19 cellular contexts compared by ENCODE assay signal in genomic region chr4:82758701-82759685, GRCh38. TPM values are rescaled to one million over a fixed set of nuclear protein-coding genes. Genes with fewer than 3 reads are reported as not detected.
DNase-seq lines count a peak whose midpoint lies in the region; ATAC-seq and TF ChIP-seq lines count a peak whose summit lies in the region.
"Had no signal": no experiment of that assay in that cellular context is flagged by ENCODE, and none has a peak within 500 bp of the region (broad histone marks: within the 10 kb centered on the region; RNA-seq: fewer than 3 reads in every experiment).

No MANE protein-coding gene starts in this region.

- H3K4me1 ChIP-seq in left ventricle myocardium inferior (peaks cover 8% of the 10 kb centered on the region), neural progenitor cell (peaks cover 9% of the 10 kb centered on the region)
- H3K4me1 ChIP-seq: left lung had no signal

- no peaks in the 10 kb centered on the region for H3F3A ChIP-seq in neural progenitor cell (ENCODE audit: low read depth)

- H3K27me3 Mint-ChIP-seq in neural progenitor cell (ENCODE audit: insufficient read depth, low read depth): peaks cover 14% of the 10 kb centered on the region
- H3K27me3 Mint-ChIP-seq: activated naive CD8-positive, alpha-beta T cell had no signal

- H3K9me3 ChIP-seq in left ventricle myocardium inferior (replicated peaks) (no peaks in the 10 kb centered on the region), neural progenitor cell (ENCODE audit: low read depth) (no peaks in the 10 kb centered on the region)
- H3K9me3 ChIP-seq: left lung had no signal

- peaks cover 33% of the 10 kb centered on the region for H4K20me1 ChIP-seq in neural progenitor cell (ENCODE audit: low read depth)

- no peaks in the 10 kb centered on the region for H3K36me3 ChIP-seq in left ventricle myocardium inferior
- H3K36me3 ChIP-seq in neural progenitor cell: no peaks in the 10 kb centered on the region
- H3K36me3 ChIP-seq: left lung had no signal

- no peaks in the 10 kb centered on the region for H3K79me2 ChIP-seq in neural progenitor cell (ENCODE audit: low read depth)

- H2AFZ ChIP-seq in neural progenitor cell (replicated peaks): no peak overlapping the region

- no peaks in the 10 kb centered on the region for H3K36me3 Mint-ChIP-seq in neural progenitor cell
- H3K36me3 Mint-ChIP-seq: activated naive CD8-positive, alpha-beta T cell; mesothelial cell of epicardium had no signal

- no peak for TF ChIP-seq CTCF in left ventricle myocardium inferior (IDR thresholded peaks at IDR 0.05; ENCODE audit: borderline replicate concordance)
- TF ChIP-seq CTCF in neural progenitor cell (IDR thresholded peaks at IDR 0.05): no peak

- H3K4me3 Mint-ChIP-seq in neural progenitor cell: no peak overlapping the region
- H3K4me3 Mint-ChIP-seq: activated naive CD8-positive, alpha-beta T cell; activated T-helper 17 cell treated with anti-CD3 and anti-CD28 coated beads, Interleukin-2, amount 50 U/mL, for 72 hours; H9; mesothelial cell of epicardium had no signal

- DNase-seq in cardiac septum (ENCODE audit: low spot score): peak; percentile 68
- DNase-seq in left ventricle myocardium inferior: no peak
- peak; percentile 42 to 50 for DNase-seq in hippocampal formation (lab: John Stamatoyannopoulos, UW)
- no peak for DNase-seq in neural progenitor cell (ENCODE audit: low spot score)
- peak; percentile 58 for DNase-seq in superior temporal gyrus (ENCODE audit: extremely low spot score)
- DNase-seq in activated naive CD4-positive, alpha-beta T cell treated with anti-CD3 and anti-CD28 coated beads, Interleukin-2, amount 50 U/mL, for 16 hours: no peak
- no peak for DNase-seq in NCI-H748 treated with DMSO at 0.1 percent for 48 hours (lab: John Stamatoyannopoulos, UW)
- DNase-seq: activated CD8-positive, alpha-beta memory T cell treated with anti-CD3 and anti-CD28 coated beads, Interleukin-2, amount 50 U/mL, for 4 hours; H9; left lung; NCI-H1694; NCI-H82; Right ventricle myocardium superior had no signal

- H3K9me3 Mint-ChIP-seq in neural progenitor cell: peaks cover 6% of the 10 kb centered on the region
- H3K9me3 Mint-ChIP-seq: activated T-helper 17 cell treated with anti-CD3 and anti-CD28 coated beads, Interleukin-2, amount 50 U/mL, for 72 hours; mesothelial cell of epicardium had no signal

- H3K4me3 ChIP-seq in left ventricle myocardium inferior (no peak overlapping the region), neural progenitor cell (no peak overlapping the region)
- H3K4me3 ChIP-seq: left lung, skin epidermis had no signal

- H3K4me2 ChIP-seq in neural progenitor cell: no peak overlapping the region

- no peak overlapping the region for H3K9ac ChIP-seq in neural progenitor cell

- intact Hi-C loops in cardiac septum (cut with DNase I): no loop called here
- intact Hi-C loops in left ventricle myocardium inferior (cut with micrococcal nuclease): no loop called here

- H3K27ac ChIP-seq in left ventricle myocardium inferior (replicated peaks) (no peak overlapping the region), neural progenitor cell (no peak overlapping the region)
- H3K27ac ChIP-seq: 22Rv1, left lung, skin epidermis had no signal

- H3K27me3 ChIP-seq in left ventricle myocardium inferior (ENCODE audit: low read depth) (peaks cover 35% of the 10 kb centered on the region), neural progenitor cell (peaks cover 3% of the 10 kb centered on the region)

- peaks cover 28% of the 10 kb centered on the region for H3K4me1 Mint-ChIP-seq in neural progenitor cell
- H3K4me1 Mint-ChIP-seq: activated T-helper 17 cell treated with anti-CD3 and anti-CD28 coated beads, Interleukin-2, amount 50 U/mL, for 72 hours had no signal

- H3K27ac Mint-ChIP-seq in neural progenitor cell: peak overlapping the region; percentile 43
- H3K27ac Mint-ChIP-seq: activated naive CD8-positive, alpha-beta T cell; activated T-helper 17 cell treated with anti-CD3 and anti-CD28 coated beads, Interleukin-2, amount 50 U/mL, for 72 hours; H9; mesothelial cell of epicardium had no signal

- ATAC-seq in HG03571 (IDR thresholded peaks at IDR 0.05; ENCODE audit: unreplicated experiment): no peak
- ATAC-seq: activated T-helper 17 cell treated with anti-CD3 and anti-CD28 coated beads, Interleukin-2, amount 50 U/mL, for 72 hours; left lung had no signal

RNA-seq across cellular contexts. Expression of gene SCD5, which starts 39.6 kb away (rescaled TPM):
- total RNA-seq in cardiac septum: 2.1 TPM
- 4.5 TPM for total RNA-seq in left ventricle myocardium inferior
- total RNA-seq in neural progenitor cell (ENCODE audit: low replicate concordance): 34.5 and 36.9 TPM in 2 replicates

Comparison
In these comparisons a context has a peak if more than half of its experiments do, and no peak if none do; other contexts are left out.
1. DNase-seq: peak in cardiac septum (single experiment), hippocampal formation (2 of 2) and superior temporal gyrus (single experiment); none in left ventricle myocardium inferior (single experiment), neural progenitor cell (single experiment), activated naive CD4-positive, alpha-beta T cell treated with anti-CD3 and anti-CD28 coated beads, Interleukin-2, amount 50 U/mL, for 16 hours (single experiment) and NCI-H748 treated with DMSO at 0.1 percent for 48 hours (single experiment).